14 cellular contexts compared by ENCODE assay signal in genomic region chr5:4627887-4628286, GRCh38.
"Had no signal": no experiment of that assay in that cellular context is flagged by ENCODE, and none has a peak within 500 bp of the region (broad histone marks: within the 10 kb centered on the region; RNA-seq: fewer than 3 reads in every experiment).

No MANE protein-coding gene starts in this region.

- H3K27me3 Mint-ChIP-seq: activated B cell treated with CpG ODN at 0.5 μM for 24 hours; activated CD4-positive, alpha-beta T cell treated with anti-CD3 and anti-CD28 coated beads, Interleukin-2, amount 10 ng/mL, durations not matched to agents 24 days and 14 days; activated T-helper 17 cell treated with anti-CD3 and anti-CD28 coated beads, Interleukin-2, amount 50 U/mL, for 72 hours; memory B cell; natural killer cell treated with Interleukin-12 subunit alpha and Interleukin-12 subunit beta and Interleukin-15 and Interleukin-18, amount 100 ng/mL, for 72 hours; stimulated activated naive CD8-positive, alpha-beta T cell treated with anti-CD3 and anti-CD28 coated beads, Interleukin-15, amount 100 ng/mL, for 72 hours had no signal

- ATAC-seq: activated T-helper 17 cell treated with anti-CD3 and anti-CD28 coated beads, Interleukin-2, amount 50 U/mL, for 72 hours; heart right ventricle; left lobe of liver; natural killer cell treated with Interleukin-12 subunit alpha and Interleukin-12 subunit beta and Interleukin-15 and Interleukin-18, amount 100 ng/mL, for 72 hours; stimulated activated naive CD8-positive, alpha-beta T cell treated with anti-CD3 and anti-CD28 coated beads, Interleukin-15, amount 100 ng/mL, for 72 hours had no signal

- H3K4me1 Mint-ChIP-seq: activated B cell treated with CpG ODN at 0.5 μM for 24 hours; activated CD4-positive, alpha-beta T cell treated with anti-CD3 and anti-CD28 coated beads, Interleukin-2, amount 10 ng/mL, durations not matched to agents 24 days and 14 days; activated T-helper 17 cell treated with anti-CD3 and anti-CD28 coated beads, Interleukin-2, amount 50 U/mL, for 72 hours; memory B cell; stimulated activated naive CD8-positive, alpha-beta T cell treated with anti-CD3 and anti-CD28 coated beads, Interleukin-15, amount 100 ng/mL, for 72 hours had no signal

- H3K27me3 ChIP-seq: testis had no signal

- H3K36me3 Mint-ChIP-seq: memory B cell; natural killer cell treated with Interleukin-12 subunit alpha and Interleukin-12 subunit beta and Interleukin-15 and Interleukin-18, amount 100 ng/mL, for 72 hours had no signal

- H3K79me2 ChIP-seq: parathyroid adenoma had no signal

- H3K27ac ChIP-seq: heart right ventricle, parathyroid adenoma, testis had no signal

- H3K4me1 ChIP-seq: heart right ventricle, parathyroid adenoma, testis had no signal

- H3K9ac ChIP-seq: parathyroid adenoma had no signal

- H3K4me3 ChIP-seq: heart right ventricle, testis had no signal

- H2AFZ ChIP-seq: parathyroid adenoma had no signal

- H3K36me3 ChIP-seq: heart right ventricle had no signal

- H3K4me3 Mint-ChIP-seq: activated B cell treated with CpG ODN at 0.5 μM for 24 hours; activated CD4-positive, alpha-beta T cell treated with anti-CD3 and anti-CD28 coated beads, Interleukin-2, amount 10 ng/mL, durations not matched to agents 24 days and 14 days; activated naive CD4-positive, alpha-beta T cell treated with anti-CD3 and anti-CD28 coated beads for 36 hours; activated T-helper 17 cell treated with anti-CD3 and anti-CD28 coated beads, Interleukin-2, amount 50 U/mL, for 72 hours; memory B cell; natural killer cell treated with Interleukin-12 subunit alpha and Interleukin-12 subunit beta and Interleukin-15 and Interleukin-18, amount 100 ng/mL, for 72 hours; stimulated activated naive CD8-positive, alpha-beta T cell treated with anti-CD3 and anti-CD28 coated beads, Interleukin-15, amount 100 ng/mL, for 72 hours had no signal

- H3K9me3 ChIP-seq: testis had no signal

- H3K27ac Mint-ChIP-seq: activated B cell treated with CpG ODN at 0.5 μM for 24 hours; activated CD4-positive, alpha-beta T cell treated with anti-CD3 and anti-CD28 coated beads, Interleukin-2, amount 10 ng/mL, durations not matched to agents 24 days and 14 days; activated naive CD4-positive, alpha-beta T cell treated with anti-CD3 and anti-CD28 coated beads for 36 hours; activated T-helper 17 cell treated with anti-CD3 and anti-CD28 coated beads, Interleukin-2, amount 50 U/mL, for 72 hours; memory B cell; natural killer cell treated with Interleukin-12 subunit alpha and Interleukin-12 subunit beta and Interleukin-15 and Interleukin-18, amount 100 ng/mL, for 72 hours; stimulated activated naive CD8-positive, alpha-beta T cell treated with anti-CD3 and anti-CD28 coated beads, Interleukin-15, amount 100 ng/mL, for 72 hours had no signal

- DNase-seq: activated B cell treated with CpG ODN at 0.5 μM for 24 hours; activated CD4-positive, alpha-beta T cell treated with anti-CD3 and anti-CD28 coated beads, Interleukin-2, amount 10 ng/mL, durations not matched to agents 24 days and 14 days; activated naive CD4-positive, alpha-beta T cell treated with anti-CD3 and anti-CD28 coated beads for 36 hours; activated T-cell treated with anti-CD3 and anti-CD28 coated beads for 4 hours; foreskin melanocyte; heart right ventricle; stimulated activated CD4-positive, alpha-beta T cell treated with anti-CD3 and anti-CD28 coated beads, Interleukin-4, amount 100 ng/mL, for 24 hours; stimulated activated naive CD8-positive, alpha-beta T cell treated with anti-CD3 and anti-CD28 coated beads, Interleukin-15, amount 100 ng/mL, for 72 hours; testis had no signal
